In genomic region chr15:34555162-34555561, GRCh38 we compare ENCODE assay signal across 5 cellular contexts. TPM values are rescaled to one million over a fixed set of nuclear protein-coding genes. Genes with fewer than 3 reads are reported as not detected.
A peak's percentile ranks its signal among the peaks of the same experiment; 100 is the strongest.
DNase-seq lines count a peak whose midpoint lies in the region; ATAC-seq and TF ChIP-seq lines count a peak whose summit lies in the region.
"Not testable (repeated sequence)": the region's sequence is repeated elsewhere in the genome, so short reads cannot be mapped to it uniquely, and the experiment has no call there.

No MANE protein-coding gene starts in this region.

- peak in 12 of 34 experiments; percentile 1 to 33 (median 6) for DNase-seq in T-cell
- DNase-seq in activated CD8-positive, alpha-beta T cell treated with anti-CD3 and anti-CD28 coated beads for 36 hours: peak; percentile 19
- DNase-seq in effector memory CD8-positive, alpha-beta T cell; memory B cell (ENCODE audit: low spot score in 2 of 2); stimulated activated naive CD8-positive, alpha-beta T cell treated with anti-CD3 and anti-CD28 coated beads, Interleukin-15, amount 100 ng/mL, for 72 hours: not testable (repeated sequence)

- H3K4me3 Mint-ChIP-seq in T-cell; activated CD8-positive, alpha-beta T cell treated with anti-CD3 and anti-CD28 coated beads for 36 hours; effector memory CD8-positive, alpha-beta T cell; memory B cell; stimulated activated naive CD8-positive, alpha-beta T cell treated with anti-CD3 and anti-CD28 coated beads, Interleukin-15, amount 100 ng/mL, for 72 hours: not testable (repeated sequence)

- not testable (repeated sequence) for TF ChIP-seq CTCF in activated CD8-positive, alpha-beta T cell treated with anti-CD3 and anti-CD28 coated beads for 36 hours (IDR thresholded peaks at IDR 0.05)

- POLR2A ChIA-PET in T-cell (lab: Charles Lee); activated CD8-positive, alpha-beta T cell treated with anti-CD3 and anti-CD28 coated beads for 36 hours (lab: Charles Lee): not testable (repeated sequence)

- H3K4me1 Mint-ChIP-seq in T-cell; activated CD8-positive, alpha-beta T cell treated with anti-CD3 and anti-CD28 coated beads for 36 hours (ENCODE audit: low read depth); effector memory CD8-positive, alpha-beta T cell (ENCODE audit: low read depth in 2 of 2); memory B cell: not testable (repeated sequence)
- H3K4me1 Mint-ChIP-seq in stimulated activated naive CD8-positive, alpha-beta T cell treated with anti-CD3 and anti-CD28 coated beads, Interleukin-15, amount 100 ng/mL, for 72 hours: peaks cover 10% of the 10 kb centered on the region

- ATAC-seq in T-cell (replicated peaks in 1 of 4) (peak in 3 of 4 experiments; percentile 59 to 93 (median 81)), memory B cell (ENCODE audit: low read depth) (peak; percentile 31)
- ATAC-seq in activated CD8-positive, alpha-beta T cell treated with anti-CD3 and anti-CD28 coated beads for 36 hours: peak; percentile 77
- peak; percentile 62 for ATAC-seq in effector memory CD8-positive, alpha-beta T cell (replicated peaks)
- ATAC-seq in stimulated activated naive CD8-positive, alpha-beta T cell treated with anti-CD3 and anti-CD28 coated beads, Interleukin-15, amount 100 ng/mL, for 72 hours: peak; percentile 69

- not testable (repeated sequence) for H3K27ac Mint-ChIP-seq in T-cell; activated CD8-positive, alpha-beta T cell treated with anti-CD3 and anti-CD28 coated beads for 36 hours; effector memory CD8-positive, alpha-beta T cell; memory B cell; stimulated activated naive CD8-positive, alpha-beta T cell treated with anti-CD3 and anti-CD28 coated beads, Interleukin-15, amount 100 ng/mL, for 72 hours

- H3K9me3 Mint-ChIP-seq in T-cell; activated CD8-positive, alpha-beta T cell treated with anti-CD3 and anti-CD28 coated beads for 36 hours; effector memory CD8-positive, alpha-beta T cell; memory B cell; stimulated activated naive CD8-positive, alpha-beta T cell treated with anti-CD3 and anti-CD28 coated beads, Interleukin-15, amount 100 ng/mL, for 72 hours: not testable (repeated sequence)

- H3K36me3 Mint-ChIP-seq in T-cell; activated CD8-positive, alpha-beta T cell treated with anti-CD3 and anti-CD28 coated beads for 36 hours (ENCODE audit: low read depth); effector memory CD8-positive, alpha-beta T cell (ENCODE audit: insufficient read depth); memory B cell: not testable (repeated sequence)

- CTCF ChIA-PET in T-cell (lab: Charles Lee); activated CD8-positive, alpha-beta T cell treated with anti-CD3 and anti-CD28 coated beads for 36 hours (lab: Charles Lee): not testable (repeated sequence)

- H3K27me3 Mint-ChIP-seq in T-cell; activated CD8-positive, alpha-beta T cell treated with anti-CD3 and anti-CD28 coated beads for 36 hours; effector memory CD8-positive, alpha-beta T cell; memory B cell; stimulated activated naive CD8-positive, alpha-beta T cell treated with anti-CD3 and anti-CD28 coated beads, Interleukin-15, amount 100 ng/mL, for 72 hours: not testable (repeated sequence)

- intact Hi-C loops in activated CD8-positive, alpha-beta T cell treated with anti-CD3 and anti-CD28 coated beads for 36 hours (cut with micrococcal nuclease): not testable (repeated sequence)

RNA-seq across cellular contexts. Expression of gene GOLGA8B, which starts 28.3 kb away (rescaled TPM):
- 100 to 1,000 TPM; 225 to 468 (median 379) TPM for total RNA-seq in T-cell
- total RNA-seq in activated CD8-positive, alpha-beta T cell treated with anti-CD3 and anti-CD28 coated beads for 36 hours: 10 to 100 TPM; 84.6 to 86.9 TPM

Comparison
In these comparisons a context has a peak if more than half of its experiments do, and no peak if none do; other contexts are left out.
1. ATAC-seq: peak in every context shown above with its lines; median percentile 81 in T-cell; 77 in activated CD8-positive, alpha-beta T cell treated with anti-CD3 and anti-CD28 coated beads for 36 hours; 69 in stimulated activated naive CD8-positive, alpha-beta T cell treated with anti-CD3 and anti-CD28 coated beads, Interleukin-15, amount 100 ng/mL, for 72 hours; 62 in effector memory CD8-positive, alpha-beta T cell; 31 in memory B cell.